In the genomic region with DNA sequence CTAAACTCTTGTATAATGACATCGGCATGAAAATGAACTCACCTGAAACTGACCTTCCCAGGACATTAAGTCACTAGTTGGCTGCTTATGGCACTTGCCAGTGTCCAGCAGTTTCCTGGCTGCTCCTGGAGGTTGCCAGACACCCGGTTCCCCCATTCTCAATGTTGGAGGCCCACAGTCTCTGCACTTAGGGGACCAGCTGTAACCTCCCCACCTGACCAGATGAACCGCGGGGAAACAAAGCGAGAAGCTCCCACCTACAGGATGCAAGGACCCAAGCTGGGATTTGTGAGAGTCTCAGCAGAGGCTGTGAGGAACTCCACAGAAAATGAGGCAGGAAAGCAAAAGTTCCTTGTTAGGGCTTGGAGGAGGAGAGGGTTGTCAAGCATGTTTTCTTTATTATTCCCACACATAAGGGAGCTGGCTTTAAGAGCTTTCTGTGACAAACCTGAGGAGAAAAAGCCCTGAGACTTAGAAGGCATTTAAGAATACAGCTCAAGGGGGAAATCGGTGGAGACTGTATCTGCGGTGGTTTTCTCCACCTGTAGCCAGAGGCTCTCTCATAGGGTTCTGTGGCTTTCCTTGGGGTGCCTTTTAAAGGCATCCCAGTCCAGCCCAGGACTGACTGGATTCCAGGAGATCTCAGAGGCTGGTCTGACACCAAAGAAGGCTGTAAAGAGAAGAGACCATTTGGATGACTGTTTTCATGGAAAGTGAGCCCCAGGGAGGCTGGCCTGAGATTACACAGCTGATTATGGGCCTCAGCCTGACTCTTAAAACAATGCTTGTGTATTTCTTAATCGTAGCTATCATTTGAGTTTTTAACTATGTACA, we compare ENCODE assay signal across 8 cellular contexts. TPM values are rescaled to one million over a fixed set of nuclear protein-coding genes. Genes with fewer than 3 reads are reported as not detected.
DNase-seq lines count a peak whose midpoint lies in the region; ATAC-seq and TF ChIP-seq lines count a peak whose summit lies in the region.

No MANE protein-coding gene starts in this region.

- intact Hi-C loops in activated naive CD4-positive, alpha-beta T cell treated with anti-CD3 and anti-CD28 coated beads for 36 hours (cut with micrococcal nuclease), result loop anchor here (5.0 kb wide), 1 partner anchor 555 kb away; no protein-coding TSS in a partner anchor
- intact Hi-C loops in adrenal gland (cut with DNase I), result loop anchor here (5.0 to 10.0 kb wide), 4 partner anchors 35 to 265 kb away; no protein-coding TSS in a partner anchor
- intact Hi-C loops in transverse colon (cut with DNase I; ENCODE audit: low total_unique reads), result loop anchor here (5.0 kb wide), 1 partner anchor 45 kb away; no protein-coding TSS in a partner anchor

- H3K36me3 Mint-ChIP-seq in activated naive CD4-positive, alpha-beta T cell treated with anti-CD3 and anti-CD28 coated beads for 36 hours (ENCODE audit: low read depth), result no peaks in the 10 kb centered on the region
- peaks cover 0 to 4% of the 10 kb centered on the region in 2 donors for H3K36me3 Mint-ChIP-seq in activated naive CD4-positive, alpha-beta T cell treated with anti-CD3 and anti-CD28 coated beads, Interleukin-2, amount 50 U/mL, for 72 hours

- H3K9me3 ChIP-seq in adrenal gland (replicated peaks in 1 of 3) (no peaks in the 10 kb centered on the region), transverse colon (no peaks in the 10 kb centered on the region)

- no peaks in the 10 kb centered on the region for H3K9me3 Mint-ChIP-seq in activated naive CD4-positive, alpha-beta T cell treated with anti-CD3 and anti-CD28 coated beads for 36 hours
- no peaks in the 10 kb centered on the region for H3K9me3 Mint-ChIP-seq in activated naive CD4-positive, alpha-beta T cell treated with anti-CD3 and anti-CD28 coated beads, Interleukin-2, amount 50 U/mL, for 72 hours

- TF ChIP-seq POLR2A in adrenal gland (IDR thresholded peaks at IDR 0.05), result no peak
- no peak for TF ChIP-seq POLR2A in transverse colon (IDR thresholded peaks at IDR 0.05)

- peak overlapping the region in 1 of 4 donors; percentile 92 for H3K4me3 ChIP-seq in adrenal gland
- peak overlapping the region in 3 of 4 donors; percentile 85 to 88 (median 87) for H3K4me3 ChIP-seq in transverse colon

- peak overlapping the region in 3 of 5 donors; percentile 81 to 94 (median 94) for H3K27ac ChIP-seq in adrenal gland
- peak overlapping the region; percentile 96 to 98 (median 96) for H3K27ac ChIP-seq in transverse colon

- TF ChIP-seq CTCF in adrenal gland (IDR thresholded peaks at IDR 0.05), result no peak
- TF ChIP-seq CTCF in transverse colon (IDR thresholded peaks at IDR 0.05), result no peak

- H3K27ac Mint-ChIP-seq in activated naive CD4-positive, alpha-beta T cell treated with anti-CD3 and anti-CD28 coated beads for 36 hours, result no peak overlapping the region
- peak overlapping the region in 1 of 2 donors; percentile 82 for H3K27ac Mint-ChIP-seq in activated naive CD4-positive, alpha-beta T cell treated with anti-CD3 and anti-CD28 coated beads, Interleukin-2, amount 50 U/mL, for 72 hours

- DNase-seq in activated naive CD4-positive, alpha-beta T cell treated with anti-CD3 and anti-CD28 coated beads for 36 hours, result no peak
- no peak for DNase-seq in activated naive CD4-positive, alpha-beta T cell treated with anti-CD3 and anti-CD28 coated beads, Interleukin-2, amount 50 U/mL, for 72 hours (ENCODE audit: low spot score in 2 of 2)
- DNase-seq in adrenal gland (no peak), kidney tubule cell (ENCODE audit: low spot score) (peak; percentile 66), transverse colon (no peak), HT-29 (ENCODE audit: low spot score) (no peak), NCI-H226 (no peak)

- no peaks in the 10 kb centered on the region for H3K36me3 ChIP-seq in adrenal gland (replicated peaks in 1 of 2)
- no peaks in the 10 kb centered on the region for H3K36me3 ChIP-seq in transverse colon

- H3K27me3 ChIP-seq in adrenal gland (peaks cover 6% of the 10 kb centered on the region), transverse colon (peaks cover 18% of the 10 kb centered on the region)

- H3K4me1 ChIP-seq in adrenal gland (replicated peaks in 1 of 2), result peaks cover 37 to 48% of the 10 kb centered on the region in 2 donors
- peaks cover 5 to 71% (median 47%) of the 10 kb centered on the region in 4 donors for H3K4me1 ChIP-seq in transverse colon

- in situ Hi-C loops in transverse colon (cut with MboI; ENCODE audit: low pct_ligation_motif_present in 1 of 4, low pct_unique_long_range_greater_than_20kb in 1 of 4, low sequenced_read_pairs in 3 of 4), result loop anchor here in 1 of 4 donors (25.0 kb wide), 1 partner anchor 160 kb away; no protein-coding TSS in a partner anchor

- WGBS in adrenal gland, 4 donors, result 65 to 77% (median 75%) methylated on average over 8 of the region's 8 CpGs
- WGBS in transverse colon (ENCODE audit: low coverage in 1 of 2), 2 donors, result 59 to 60% methylated on average over 6 to 8 of the region's 8 CpGs

- CTCF ChIA-PET in activated naive CD4-positive, alpha-beta T cell treated with anti-CD3 and anti-CD28 coated beads for 36 hours (lab: Charles Lee), result interaction anchor here (0.5 to 3.0 kb wide), 33 partner anchors 10 to 389 kb away, joined by 3 to 38 read pairs (median 4); partner anchors contain the start of gene CA12

- TF ChIP-seq EP300 in transverse colon (IDR thresholded peaks at IDR 0.05; ENCODE audit: low read depth), result no peak

- peaks cover 33% of the 10 kb centered on the region for H3K27me3 Mint-ChIP-seq in activated naive CD4-positive, alpha-beta T cell treated with anti-CD3 and anti-CD28 coated beads for 36 hours (ENCODE audit: low read depth)

- peaks cover 24% of the 10 kb centered on the region for H3K4me1 Mint-ChIP-seq in activated naive CD4-positive, alpha-beta T cell treated with anti-CD3 and anti-CD28 coated beads for 36 hours (ENCODE audit: low read depth)

- peak overlapping the region; percentile 84 for H3K4me3 Mint-ChIP-seq in activated naive CD4-positive, alpha-beta T cell treated with anti-CD3 and anti-CD28 coated beads for 36 hours

- ATAC-seq in activated naive CD4-positive, alpha-beta T cell treated with anti-CD3 and anti-CD28 coated beads, Interleukin-2, amount 50 U/mL, for 72 hours, result no peak
- ATAC-seq in GM18870 (IDR thresholded peaks at IDR 0.05; ENCODE audit: unreplicated experiment), result no peak

RNA-seq across cellular contexts. Expression of gene TPM1, which starts 4.6 kb away (rescaled TPM):
- 10 to 100 TPM; 10.5 to 10.7 TPM for total RNA-seq in activated naive CD4-positive, alpha-beta T cell treated with anti-CD3 and anti-CD28 coated beads for 36 hours
- 1 to 10 TPM; 6.5 to 8.6 TPM for total RNA-seq in activated naive CD4-positive, alpha-beta T cell treated with anti-CD3 and anti-CD28 coated beads, Interleukin-2, amount 50 U/mL, for 72 hours
- total RNA-seq in adrenal gland (100 to 1,000 TPM in 6 of 8 donors, 10 to 100 TPM in 2; 81.8 to 217 (median 157) TPM), transverse colon (1,000 to 10,000 TPM in 2 of 4 donors, 100 to 1,000 TPM in 2; 775 to 2,480 (median 1,140) TPM)
- 100 to 1,000 TPM; 162 to 246 (median 205) TPM for polyA plus RNA-seq in adrenal gland
- total RNA-seq in HT-29 (2014; rRNA removed; shearing (Covaris generic)), result 155 and 197 TPM in 2 replicates

Comparison
In these comparisons a context has a peak if more than half of its experiments do, and no peak if none do; other contexts are left out.
1. RNA of gene TPM1, which starts 4.6 kb away (total RNA-seq): 775 to 2,480 TPM in transverse colon, 81.8 to 217 TPM in adrenal gland and 155 to 197 TPM in HT-29; 10.5 to 10.7 TPM in activated naive CD4-positive, alpha-beta T cell treated with anti-CD3 and anti-CD28 coated beads for 36 hours and 6.5 to 8.6 TPM in activated naive CD4-positive, alpha-beta T cell treated with anti-CD3 and anti-CD28 coated beads, Interleukin-2, amount 50 U/mL, for 72 hours; every median in the first group is over 4 times any median in the second.